ENCODE assay signal across 15 cellular contexts in the genomic region with DNA sequence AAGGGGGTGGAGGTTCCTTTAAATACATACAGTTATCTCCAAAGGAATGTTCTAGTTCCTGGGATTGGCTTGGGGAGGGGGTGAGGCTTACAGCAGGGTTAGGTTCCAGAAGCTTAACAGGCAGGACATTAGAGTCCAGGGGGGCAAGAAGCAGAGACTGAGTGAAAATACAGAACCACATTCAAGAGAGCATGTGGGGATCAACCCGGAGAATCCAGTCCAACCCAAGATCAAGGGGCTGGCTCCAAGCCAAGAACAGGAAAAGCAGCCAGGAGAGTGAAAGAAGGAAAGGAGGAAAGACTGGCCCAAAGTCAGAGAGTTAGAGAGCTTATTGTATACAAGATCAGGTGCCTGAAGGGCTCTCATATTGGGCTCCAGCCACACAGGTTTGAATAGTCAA.
DNase-seq lines count a peak whose midpoint lies in the region; ATAC-seq and TF ChIP-seq lines count a peak whose summit lies in the region.
"Had no signal": no experiment of that assay in that cellular context is flagged by ENCODE, and none has a peak within 500 bp of the region (broad histone marks: within the 10 kb centered on the region; RNA-seq: fewer than 3 reads in every experiment).

No MANE protein-coding gene starts in this region.

- no peaks in the 10 kb centered on the region for H3K79me2 ChIP-seq in ACC112 (ENCODE audit: control insufficient read depth, insufficient read depth, low read length, unreplicated experiment)
- H3K79me2 ChIP-seq in H9 (ENCODE audit: insufficient read depth, low read length), result no peaks in the 10 kb centered on the region

- H3K9me3 ChIP-seq in H9 (ENCODE audit: control insufficient read depth, low read depth, low read length), result no peaks in the 10 kb centered on the region

- no peak overlapping the region for H4K91ac ChIP-seq in H9 (ENCODE audit: insufficient read length, low read depth, low read length)

- H2AFZ ChIP-seq in ACC112 (ENCODE audit: low read length, unreplicated experiment) (peak overlapping the region; percentile 52), H9 (ENCODE audit: low read length) (no peak overlapping the region)

- H3K9me3 Mint-ChIP-seq in chondrocyte (ENCODE audit: low read depth) (no peaks in the 10 kb centered on the region), mesothelial cell of epicardium (no peaks in the 10 kb centered on the region), H9 (peaks cover 15 to 24% of the 10 kb centered on the region in 2 experiments)
- H3K9me3 Mint-ChIP-seq in activated CD8-positive, alpha-beta T cell treated with anti-CD3 and anti-CD28 coated beads, Interleukin-2, amount 10 ng/mL, durations not matched to agents 7 days and 5 days (ENCODE audit: insufficient read depth), result no peaks in the 10 kb centered on the region

- no peak overlapping the region for H3K9ac ChIP-seq in H9 (ENCODE audit: extremely low read depth, insufficient read length, low read length)

- H3K4me2 ChIP-seq in H9 (ENCODE audit: insufficient read depth, insufficient read length, low read length), result no peak overlapping the region

- no peak overlapping the region for H2BK12ac ChIP-seq in H9 (ENCODE audit: insufficient read length, low read depth, low read length)

- no peak overlapping the region for H3K4me3 ChIP-seq in ACC112 (ENCODE audit: low read depth, low read length)

- H2BK15ac ChIP-seq in H9 (ENCODE audit: low read depth, low read length), result no peak overlapping the region

- H3K27me3 ChIP-seq in ACC112 (ENCODE audit: insufficient read depth, low read length), result no peaks in the 10 kb centered on the region
- H3K27me3 ChIP-seq in H9 (ENCODE audit: insufficient read depth, low read length), result no peaks in the 10 kb centered on the region

- no peak overlapping the region for H3K4me3 Mint-ChIP-seq in chondrocyte (ENCODE audit: unreplicated experiment)
- no peak overlapping the region for H3K4me3 Mint-ChIP-seq in mesothelial cell of epicardium
- no peak overlapping the region for H3K4me3 Mint-ChIP-seq in H9
- no peak overlapping the region for H3K4me3 Mint-ChIP-seq in activated CD8-positive, alpha-beta T cell treated with anti-CD3 and anti-CD28 coated beads, Interleukin-2, amount 10 ng/mL, durations not matched to agents 7 days and 5 days

- DNase-seq in HT-29 (ENCODE audit: low spot score), result peak; percentile 31
- DNase-seq in chondrocyte (ENCODE audit: low spot score), result no peak
- no peak for DNase-seq in mesothelial cell of epicardium (ENCODE audit: low spot score in 2 of 2, unreplicated experiment in 2 of 2)
- no peak for DNase-seq in H9
- DNase-seq in activated CD8-positive, alpha-beta T cell treated with anti-CD3 and anti-CD28 coated beads, Interleukin-2, amount 10 ng/mL, durations not matched to agents 7 days and 5 days, result no peak
- no peak for DNase-seq in stimulated activated CD4-positive, alpha-beta T cell treated with anti-CD3 and anti-CD28 coated beads, Interleukin-15, amount 100 ng/mL, for 24 hours
- DNase-seq: GDM1, Karpas-422, NCI-H1417 treated with DMSO at 0.1 percent for 48 hours, NCI-H2029 treated with DMSO at 0.1 percent for 48 hours had no signal

- H3K14ac ChIP-seq in H9 (ENCODE audit: insufficient read depth, low read length), result no peak overlapping the region

- ATAC-seq in HG03521 (IDR thresholded peaks at IDR 0.05; ENCODE audit: unreplicated experiment), result no peak
- ATAC-seq in activated CD8-positive, alpha-beta T cell treated with anti-CD3 and anti-CD28 coated beads, Interleukin-2, amount 10 ng/mL, durations not matched to agents 7 days and 5 days, result no peak
- ATAC-seq: Right ventricle myocardium inferior, SK-N-SH treated with all-trans-retinoic acid at 6 μM for 48 hours had no signal

- no peak overlapping the region for H2BK5ac ChIP-seq in H9 (ENCODE audit: insufficient read length, low read length)

- TF ChIP-seq CTCF in chondrocyte (IDR thresholded peaks at IDR 0.05) (no peak), mesothelial cell of epicardium (IDR thresholded peaks at IDR 0.05; ENCODE audit: unreplicated experiment) (no peak), H9 (conservative IDR thresholded peaks at IDR 0.05) (no peak)

- no peak overlapping the region for H4K8ac ChIP-seq in H9 (replicated peaks; ENCODE audit: insufficient read length, low read depth, low read length)

- no peak overlapping the region for H4K5ac ChIP-seq in H9 (ENCODE audit: insufficient read length, low read depth, low read length)

- POLR2A ChIA-PET in activated CD8-positive, alpha-beta T cell treated with anti-CD3 and anti-CD28 coated beads, Interleukin-2, amount 10 ng/mL, durations not matched to agents 7 days and 5 days (lab: Charles Lee), result no interaction called here

- no peak overlapping the region for H3K4ac ChIP-seq in H9 (ENCODE audit: low read depth, low read length)

- H3K4me1 Mint-ChIP-seq in chondrocyte (ENCODE audit: low read depth) (peaks cover 53% of the 10 kb centered on the region), mesothelial cell of epicardium (peaks cover 25% of the 10 kb centered on the region), H9 (no peaks in the 10 kb centered on the region)
- H3K4me1 Mint-ChIP-seq in activated CD8-positive, alpha-beta T cell treated with anti-CD3 and anti-CD28 coated beads, Interleukin-2, amount 10 ng/mL, durations not matched to agents 7 days and 5 days (ENCODE audit: low read depth), result no peaks in the 10 kb centered on the region

- H3K36me3 ChIP-seq in ACC112 (ENCODE audit: insufficient read depth, low read length), result no peaks in the 10 kb centered on the region

- WGBS in H9 (ENCODE audit: extremely low coverage, insufficient read length, low lambda C conversion rate), result no CpG with 5 or more reads among the region's 1 CpG

- H3K27me3 Mint-ChIP-seq in chondrocyte (ENCODE audit: low read depth) (no peaks in the 10 kb centered on the region), mesothelial cell of epicardium (ENCODE audit: low read depth) (no peaks in the 10 kb centered on the region), H9 (ENCODE audit: low read depth) (no peaks in the 10 kb centered on the region)
- H3K27me3 Mint-ChIP-seq in activated CD8-positive, alpha-beta T cell treated with anti-CD3 and anti-CD28 coated beads, Interleukin-2, amount 10 ng/mL, durations not matched to agents 7 days and 5 days (ENCODE audit: low read depth), result peaks cover 11% of the 10 kb centered on the region

- no peak overlapping the region for H3T11ph ChIP-seq in H9 (ENCODE audit: low read length)

- H3K36me3 Mint-ChIP-seq in chondrocyte (ENCODE audit: low read depth), result no peaks in the 10 kb centered on the region
- peaks cover 3% of the 10 kb centered on the region for H3K36me3 Mint-ChIP-seq in mesothelial cell of epicardium
- peaks cover 3 to 17% (median 14%) of the 10 kb centered on the region in 3 experiments; a peak in 4 of 7 replicates for H3K36me3 Mint-ChIP-seq in H9 (ENCODE audit: insufficient read depth in 1 of 3, low read depth in 3 of 3)
- H3K36me3 Mint-ChIP-seq in activated CD8-positive, alpha-beta T cell treated with anti-CD3 and anti-CD28 coated beads, Interleukin-2, amount 10 ng/mL, durations not matched to agents 7 days and 5 days (ENCODE audit: low read depth), result no peaks in the 10 kb centered on the region

- CTCF ChIA-PET in activated CD8-positive, alpha-beta T cell treated with anti-CD3 and anti-CD28 coated beads, Interleukin-2, amount 10 ng/mL, durations not matched to agents 7 days and 5 days (lab: Charles Lee), result no interaction called here

- no peak overlapping the region for H3K23ac ChIP-seq in H9 (ENCODE audit: insufficient read length, low read depth, low read length)

- H3K4me1 ChIP-seq in ACC112 (ENCODE audit: control insufficient read depth, insufficient read depth, low read length, unreplicated experiment), result peaks cover 50% of the 10 kb centered on the region
- no peaks in the 10 kb centered on the region for H3K4me1 ChIP-seq in H9 (ENCODE audit: insufficient read depth, low read length)

- no peak overlapping the region for H2AK5ac ChIP-seq in H9 (ENCODE audit: insufficient read length, low read length)

- no peak overlapping the region for H2BK120ac ChIP-seq in H9 (ENCODE audit: low read depth, low read length, poor library complexity, severe bottlenecking)

- H3K56ac ChIP-seq in H9 (ENCODE audit: insufficient read length, low read depth, low read length), result no peak overlapping the region

- H3K18ac ChIP-seq in H9 (ENCODE audit: insufficient read length, low read depth, low read length), result no peak overlapping the region

- H4K20me1 ChIP-seq in H9 (ENCODE audit: control insufficient read depth, insufficient read depth, insufficient read length), result no peaks in the 10 kb centered on the region

- no peak overlapping the region for H2BK20ac ChIP-seq in H9 (ENCODE audit: low read depth, low read length, poor library complexity, severe bottlenecking)

- H3K27ac Mint-ChIP-seq in chondrocyte (ENCODE audit: unreplicated experiment), result peak overlapping the region; percentile 4
- H3K27ac Mint-ChIP-seq in mesothelial cell of epicardium, result peak overlapping the region; percentile 32
- H3K27ac Mint-ChIP-seq in H9, result no peak overlapping the region
- H3K27ac Mint-ChIP-seq in activated CD8-positive, alpha-beta T cell treated with anti-CD3 and anti-CD28 coated beads, Interleukin-2, amount 10 ng/mL, durations not matched to agents 7 days and 5 days, result no peak overlapping the region

- H3K27ac ChIP-seq in ACC112 (ENCODE audit: low read depth, low read length) (no peak overlapping the region), H9 (ENCODE audit: insufficient read length, low read depth, low read length) (no peak overlapping the region)
- H3K27ac ChIP-seq: C4-2B had no signal

- H3K23me2 ChIP-seq in H9 (ENCODE audit: insufficient read length, low read depth, low read length, poor library complexity, severe bottlenecking), result no peaks in the 10 kb centered on the region

- H3K79me1 ChIP-seq in H9 (ENCODE audit: insufficient read depth, low read depth, low read length, poor library complexity, severe bottlenecking), result no peaks in the 10 kb centered on the region

Comparison
In these comparisons a context has a peak if more than half of its experiments do, and no peak if none do; other contexts are left out.
1. H3K27ac Mint-ChIP-seq: peak in chondrocyte (single experiment) and mesothelial cell of epicardium (single experiment); none in H9 (0 of 3) and activated CD8-positive, alpha-beta T cell treated with anti-CD3 and anti-CD28 coated beads, Interleukin-2, amount 10 ng/mL, durations not matched to agents 7 days and 5 days (single experiment).